Comparison of ENCODE assay signal across 1 cellular context in the genomic region with DNA sequence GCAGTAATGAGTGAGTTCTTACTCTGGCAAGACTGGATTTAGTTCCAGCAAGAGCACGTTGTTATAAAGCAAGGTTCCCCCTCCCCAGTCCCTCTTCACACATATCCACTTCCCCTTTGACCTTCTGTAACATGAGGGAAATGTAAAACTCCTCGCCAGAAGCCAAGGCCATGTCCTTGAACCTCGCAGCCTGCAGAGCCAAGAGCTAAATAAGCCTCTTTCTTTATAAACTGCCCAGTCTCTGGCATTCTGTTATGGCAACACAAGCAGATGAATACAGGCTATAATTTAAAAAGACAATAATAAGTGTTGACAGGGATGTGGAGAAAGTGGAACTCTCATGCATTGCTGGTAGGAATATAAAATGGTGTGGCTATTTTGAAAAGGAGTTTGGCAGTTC.
TF ChIP-seq lines count a peak whose summit lies in the region.

No MANE protein-coding gene starts in this region.

TF ChIP-seq in HepG2, 621 proteins besides CTCF, POLR2A, EP300 and RAD21 (continued from another document and continues in another):
- TF ChIP-seq, protein P1, sequence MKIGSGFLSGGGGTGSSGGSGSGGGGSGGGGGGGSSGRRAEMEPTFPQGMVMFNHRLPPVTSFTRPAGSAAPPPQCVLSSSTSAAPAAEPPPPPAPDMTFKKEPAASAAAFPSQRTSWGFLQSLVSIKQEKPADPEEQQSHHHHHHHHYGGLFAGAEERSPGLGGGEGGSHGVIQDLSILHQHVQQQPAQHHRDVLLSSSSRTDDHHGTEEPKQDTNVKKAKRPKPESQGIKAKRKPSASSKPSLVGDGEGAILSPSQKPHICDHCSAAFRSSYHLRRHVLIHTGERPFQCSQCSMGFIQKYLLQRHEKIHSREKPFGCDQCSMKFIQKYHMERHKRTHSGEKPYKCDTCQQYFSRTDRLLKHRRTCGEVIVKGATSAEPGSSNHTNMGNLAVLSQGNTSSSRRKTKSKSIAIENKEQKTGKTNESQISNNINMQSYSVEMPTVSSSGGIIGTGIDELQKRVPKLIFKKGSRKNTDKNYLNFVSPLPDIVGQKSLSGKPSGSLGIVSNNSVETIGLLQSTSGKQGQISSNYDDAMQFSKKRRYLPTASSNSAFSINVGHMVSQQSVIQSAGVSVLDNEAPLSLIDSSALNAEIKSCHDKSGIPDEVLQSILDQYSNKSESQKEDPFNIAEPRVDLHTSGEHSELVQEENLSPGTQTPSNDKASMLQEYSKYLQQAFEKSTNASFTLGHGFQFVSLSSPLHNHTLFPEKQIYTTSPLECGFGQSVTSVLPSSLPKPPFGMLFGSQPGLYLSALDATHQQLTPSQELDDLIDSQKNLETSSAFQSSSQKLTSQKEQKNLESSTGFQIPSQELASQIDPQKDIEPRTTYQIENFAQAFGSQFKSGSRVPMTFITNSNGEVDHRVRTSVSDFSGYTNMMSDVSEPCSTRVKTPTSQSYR (CRISPR knock-in tag; IDR thresholded peaks at IDR 0.05; ENCODE audit: borderline replicate concordance): 0 out of 2 replicates have a peak, but pooled peaks have one; percentile 43
- TF ChIP-seq ZNF558 (CRISPR knock-in tag; IDR thresholded peaks at IDR 0.05; ENCODE audit: borderline replicate concordance): no peak
- TF ChIP-seq ARNT2 (CRISPR knock-in tag; IDR thresholded peaks at IDR 0.05; ENCODE audit: low read depth): no peak
- TF ChIP-seq ESRRA (CRISPR knock-in tag; IDR thresholded peaks at IDR 0.05; ENCODE audit: low read depth): peak; percentile 49; the same call in 1 of the 2 replicates
- TF ChIP-seq, protein P2, sequence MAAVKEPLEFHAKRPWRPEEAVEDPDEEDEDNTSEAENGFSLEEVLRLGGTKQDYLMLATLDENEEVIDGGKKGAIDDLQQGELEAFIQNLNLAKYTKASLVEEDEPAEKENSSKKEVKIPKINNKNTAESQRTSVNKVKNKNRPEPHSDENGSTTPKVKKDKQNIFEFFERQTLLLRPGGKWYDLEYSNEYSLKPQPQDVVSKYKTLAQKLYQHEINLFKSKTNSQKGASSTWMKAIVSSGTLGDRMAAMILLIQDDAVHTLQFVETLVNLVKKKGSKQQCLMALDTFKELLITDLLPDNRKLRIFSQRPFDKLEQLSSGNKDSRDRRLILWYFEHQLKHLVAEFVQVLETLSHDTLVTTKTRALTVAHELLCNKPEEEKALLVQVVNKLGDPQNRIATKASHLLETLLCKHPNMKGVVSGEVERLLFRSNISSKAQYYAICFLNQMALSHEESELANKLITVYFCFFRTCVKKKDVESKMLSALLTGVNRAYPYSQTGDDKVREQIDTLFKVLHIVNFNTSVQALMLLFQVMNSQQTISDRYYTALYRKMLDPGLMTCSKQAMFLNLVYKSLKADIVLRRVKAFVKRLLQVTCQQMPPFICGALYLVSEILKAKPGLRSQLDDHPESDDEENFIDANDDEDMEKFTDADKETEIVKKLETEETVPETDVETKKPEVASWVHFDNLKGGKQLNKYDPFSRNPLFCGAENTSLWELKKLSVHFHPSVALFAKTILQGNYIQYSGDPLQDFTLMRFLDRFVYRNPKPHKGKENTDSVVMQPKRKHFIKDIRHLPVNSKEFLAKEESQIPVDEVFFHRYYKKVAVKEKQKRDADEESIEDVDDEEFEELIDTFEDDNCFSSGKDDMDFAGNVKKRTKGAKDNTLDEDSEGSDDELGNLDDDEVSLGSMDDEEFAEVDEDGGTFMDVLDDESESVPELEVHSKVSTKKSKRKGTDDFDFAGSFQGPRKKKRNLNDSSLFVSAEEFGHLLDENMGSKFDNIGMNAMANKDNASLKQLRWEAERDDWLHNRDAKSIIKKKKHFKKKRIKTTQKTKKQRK (IDR thresholded peaks at IDR 0.05; ENCODE audit: low read length): no peak
- no peak for TF ChIP-seq SIN3B (IDR thresholded peaks at IDR 0.05; ENCODE audit: low read length)
- no peak for TF ChIP-seq HOXD1 (CRISPR knock-in tag; IDR thresholded peaks at IDR 0.05)
- TF ChIP-seq SIN3A (IDR thresholded peaks at IDR 0.05; ENCODE audit: borderline replicate concordance, low read depth, low read length): no peak
- no peak for TF ChIP-seq ZBTB42 (CRISPR knock-in tag; IDR thresholded peaks at IDR 0.05)
- no peak for TF ChIP-seq ZNF296 (CRISPR knock-in tag; conservative IDR thresholded peaks at IDR 0.05)
- TF ChIP-seq NFIB (CRISPR knock-in tag; IDR thresholded peaks at IDR 0.05; ENCODE audit: borderline replicate concordance): no peak
- TF ChIP-seq ZNF205 (CRISPR knock-in tag; IDR thresholded peaks at IDR 0.05): no peak
- no peak for TF ChIP-seq JUN (CRISPR knock-in tag; IDR thresholded peaks at IDR 0.05)
- TF ChIP-seq ZNF17 (CRISPR knock-in tag; IDR thresholded peaks at IDR 0.05): no peak
- TF ChIP-seq, protein P3, sequence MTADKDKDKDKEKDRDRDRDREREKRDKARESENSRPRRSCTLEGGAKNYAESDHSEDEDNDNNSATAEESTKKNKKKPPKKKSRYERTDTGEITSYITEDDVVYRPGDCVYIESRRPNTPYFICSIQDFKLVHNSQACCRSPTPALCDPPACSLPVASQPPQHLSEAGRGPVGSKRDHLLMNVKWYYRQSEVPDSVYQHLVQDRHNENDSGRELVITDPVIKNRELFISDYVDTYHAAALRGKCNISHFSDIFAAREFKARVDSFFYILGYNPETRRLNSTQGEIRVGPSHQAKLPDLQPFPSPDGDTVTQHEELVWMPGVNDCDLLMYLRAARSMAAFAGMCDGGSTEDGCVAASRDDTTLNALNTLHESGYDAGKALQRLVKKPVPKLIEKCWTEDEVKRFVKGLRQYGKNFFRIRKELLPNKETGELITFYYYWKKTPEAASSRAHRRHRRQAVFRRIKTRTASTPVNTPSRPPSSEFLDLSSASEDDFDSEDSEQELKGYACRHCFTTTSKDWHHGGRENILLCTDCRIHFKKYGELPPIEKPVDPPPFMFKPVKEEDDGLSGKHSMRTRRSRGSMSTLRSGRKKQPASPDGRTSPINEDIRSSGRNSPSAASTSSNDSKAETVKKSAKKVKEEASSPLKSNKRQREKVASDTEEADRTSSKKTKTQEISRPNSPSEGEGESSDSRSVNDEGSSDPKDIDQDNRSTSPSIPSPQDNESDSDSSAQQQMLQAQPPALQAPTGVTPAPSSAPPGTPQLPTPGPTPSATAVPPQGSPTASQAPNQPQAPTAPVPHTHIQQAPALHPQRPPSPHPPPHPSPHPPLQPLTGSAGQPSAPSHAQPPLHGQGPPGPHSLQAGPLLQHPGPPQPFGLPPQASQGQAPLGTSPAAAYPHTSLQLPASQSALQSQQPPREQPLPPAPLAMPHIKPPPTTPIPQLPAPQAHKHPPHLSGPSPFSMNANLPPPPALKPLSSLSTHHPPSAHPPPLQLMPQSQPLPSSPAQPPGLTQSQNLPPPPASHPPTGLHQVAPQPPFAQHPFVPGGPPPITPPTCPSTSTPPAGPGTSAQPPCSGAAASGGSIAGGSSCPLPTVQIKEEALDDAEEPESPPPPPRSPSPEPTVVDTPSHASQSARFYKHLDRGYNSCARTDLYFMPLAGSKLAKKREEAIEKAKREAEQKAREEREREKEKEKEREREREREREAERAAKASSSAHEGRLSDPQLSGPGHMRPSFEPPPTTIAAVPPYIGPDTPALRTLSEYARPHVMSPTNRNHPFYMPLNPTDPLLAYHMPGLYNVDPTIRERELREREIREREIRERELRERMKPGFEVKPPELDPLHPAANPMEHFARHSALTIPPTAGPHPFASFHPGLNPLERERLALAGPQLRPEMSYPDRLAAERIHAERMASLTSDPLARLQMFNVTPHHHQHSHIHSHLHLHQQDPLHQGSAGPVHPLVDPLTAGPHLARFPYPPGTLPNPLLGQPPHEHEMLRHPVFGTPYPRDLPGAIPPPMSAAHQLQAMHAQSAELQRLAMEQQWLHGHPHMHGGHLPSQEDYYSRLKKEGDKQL (CRISPR knock-in tag; IDR thresholded peaks at IDR 0.05; ENCODE audit: low read depth): no peak
- TF ChIP-seq, protein P4, sequence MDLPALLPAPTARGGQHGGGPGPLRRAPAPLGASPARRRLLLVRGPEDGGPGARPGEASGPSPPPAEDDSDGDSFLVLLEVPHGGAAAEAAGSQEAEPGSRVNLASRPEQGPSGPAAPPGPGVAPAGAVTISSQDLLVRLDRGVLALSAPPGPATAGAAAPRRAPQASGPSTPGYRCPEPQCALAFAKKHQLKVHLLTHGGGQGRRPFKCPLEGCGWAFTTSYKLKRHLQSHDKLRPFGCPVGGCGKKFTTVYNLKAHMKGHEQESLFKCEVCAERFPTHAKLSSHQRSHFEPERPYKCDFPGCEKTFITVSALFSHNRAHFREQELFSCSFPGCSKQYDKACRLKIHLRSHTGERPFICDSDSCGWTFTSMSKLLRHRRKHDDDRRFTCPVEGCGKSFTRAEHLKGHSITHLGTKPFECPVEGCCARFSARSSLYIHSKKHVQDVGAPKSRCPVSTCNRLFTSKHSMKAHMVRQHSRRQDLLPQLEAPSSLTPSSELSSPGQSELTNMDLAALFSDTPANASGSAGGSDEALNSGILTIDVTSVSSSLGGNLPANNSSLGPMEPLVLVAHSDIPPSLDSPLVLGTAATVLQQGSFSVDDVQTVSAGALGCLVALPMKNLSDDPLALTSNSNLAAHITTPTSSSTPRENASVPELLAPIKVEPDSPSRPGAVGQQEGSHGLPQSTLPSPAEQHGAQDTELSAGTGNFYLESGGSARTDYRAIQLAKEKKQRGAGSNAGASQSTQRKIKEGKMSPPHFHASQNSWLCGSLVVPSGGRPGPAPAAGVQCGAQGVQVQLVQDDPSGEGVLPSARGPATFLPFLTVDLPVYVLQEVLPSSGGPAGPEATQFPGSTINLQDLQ (CRISPR knock-in tag; IDR thresholded peaks at IDR 0.05): no peak
- TF ChIP-seq, protein P5, sequence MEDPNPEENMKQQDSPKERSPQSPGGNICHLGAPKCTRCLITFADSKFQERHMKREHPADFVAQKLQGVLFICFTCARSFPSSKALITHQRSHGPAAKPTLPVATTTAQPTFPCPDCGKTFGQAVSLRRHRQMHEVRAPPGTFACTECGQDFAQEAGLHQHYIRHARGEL (CRISPR knock-in tag; IDR thresholded peaks at IDR 0.05): no peak
- TF ChIP-seq CBX5 (CRISPR knock-in tag; IDR thresholded peaks at IDR 0.05; ENCODE audit: borderline replicate concordance): no peak
- TF ChIP-seq ZNF614 (CRISPR knock-in tag; IDR thresholded peaks at IDR 0.05; ENCODE audit: borderline replicate concordance): peak; percentile 41; the same call in 1 of the 2 replicates
- peak; percentile 56; the same call in 1 of the 2 replicates for TF ChIP-seq FOXA3 (CRISPR knock-in tag; IDR thresholded peaks at IDR 0.05)
- TF ChIP-seq FOXA1 (IDR thresholded peaks at IDR 0.05): no peak
- TF ChIP-seq FOXA1 (CRISPR knock-in tag; IDR thresholded peaks at IDR 0.05): peak; percentile 58; the same call in 1 of the 2 replicates
- 0 out of 2 replicates have a peak, but pooled peaks have one; percentile 24 for TF ChIP-seq ETV5 (CRISPR knock-in tag; IDR thresholded peaks at IDR 0.05; ENCODE audit: borderline replicate concordance)
- TF ChIP-seq, protein P6, sequence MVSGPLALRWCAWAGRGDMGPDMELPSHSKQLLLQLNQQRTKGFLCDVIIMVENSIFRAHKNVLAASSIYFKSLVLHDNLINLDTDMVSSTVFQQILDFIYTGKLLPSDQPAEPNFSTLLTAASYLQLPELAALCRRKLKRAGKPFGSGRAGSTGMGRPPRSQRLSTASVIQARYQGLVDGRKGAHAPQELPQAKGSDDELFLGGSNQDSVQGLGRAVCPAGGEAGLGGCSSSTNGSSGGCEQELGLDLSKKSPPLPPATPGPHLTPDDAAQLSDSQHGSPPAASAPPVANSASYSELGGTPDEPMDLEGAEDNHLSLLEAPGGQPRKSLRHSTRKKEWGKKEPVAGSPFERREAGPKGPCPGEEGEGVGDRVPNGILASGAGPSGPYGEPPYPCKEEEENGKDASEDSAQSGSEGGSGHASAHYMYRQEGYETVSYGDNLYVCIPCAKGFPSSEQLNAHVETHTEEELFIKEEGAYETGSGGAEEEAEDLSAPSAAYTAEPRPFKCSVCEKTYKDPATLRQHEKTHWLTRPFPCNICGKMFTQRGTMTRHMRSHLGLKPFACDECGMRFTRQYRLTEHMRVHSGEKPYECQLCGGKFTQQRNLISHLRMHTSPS (CRISPR knock-in tag; IDR thresholded peaks at IDR 0.05; ENCODE audit: low read depth): no peak; the same call in 1 of the 2 replicates
- TF ChIP-seq MLLT10 (CRISPR knock-in tag; IDR thresholded peaks at IDR 0.05): no peak
- no peak for TF ChIP-seq KLF11 (CRISPR knock-in tag; IDR thresholded peaks at IDR 0.05)
- TF ChIP-seq ZNF331 (CRISPR knock-in tag; IDR thresholded peaks at IDR 0.05): no peak
- TF ChIP-seq ZNF644 (CRISPR knock-in tag; IDR thresholded peaks at IDR 0.05; ENCODE audit: low read depth): peak; percentile 86
- TF ChIP-seq, protein P7, sequence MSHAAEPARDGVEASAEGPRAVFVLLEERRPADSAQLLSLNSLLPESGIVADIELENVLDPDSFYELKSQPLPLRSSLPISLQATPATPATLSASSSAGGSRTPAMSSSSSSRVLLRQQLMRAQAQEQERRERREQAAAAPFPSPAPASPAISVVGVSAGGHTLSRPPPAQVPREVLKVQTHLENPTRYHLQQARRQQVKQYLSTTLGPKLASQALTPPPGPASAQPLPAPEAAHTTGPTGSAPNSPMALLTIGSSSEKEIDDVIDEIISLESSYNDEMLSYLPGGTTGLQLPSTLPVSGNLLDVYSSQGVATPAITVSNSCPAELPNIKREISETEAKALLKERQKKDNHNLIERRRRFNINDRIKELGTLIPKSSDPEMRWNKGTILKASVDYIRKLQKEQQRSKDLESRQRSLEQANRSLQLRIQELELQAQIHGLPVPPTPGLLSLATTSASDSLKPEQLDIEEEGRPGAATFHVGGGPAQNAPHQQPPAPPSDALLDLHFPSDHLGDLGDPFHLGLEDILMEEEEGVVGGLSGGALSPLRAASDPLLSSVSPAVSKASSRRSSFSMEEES (CRISPR knock-in tag; IDR thresholded peaks at IDR 0.05): no peak
- no peak for TF ChIP-seq KDM6A (CRISPR knock-in tag; IDR thresholded peaks at IDR 0.05; ENCODE audit: low read depth)
- no peak for TF ChIP-seq HMG20B (CRISPR knock-in tag; conservative IDR thresholded peaks at IDR 0.05)
- TF ChIP-seq ATRX (CRISPR knock-in tag; IDR thresholded peaks at IDR 0.05; ENCODE audit: borderline replicate concordance): no peak
- TF ChIP-seq SOX13 (IDR thresholded peaks at IDR 0.05): no peak
- peak in 1 of 2 experiments; percentile 68; a peak in 2 of 4 replicates for TF ChIP-seq SOX13 (CRISPR knock-in tag; conservative IDR thresholded peaks at IDR 0.05 in 1 of 2, IDR thresholded peaks at IDR 0.05 in 1 of 2)
- TF ChIP-seq SMARCE1 (IDR thresholded peaks at IDR 0.05; ENCODE audit: borderline replicate concordance): no peak
- peak; percentile 73; the same call in 1 of the 2 replicates for TF ChIP-seq ZBTB20 (CRISPR knock-in tag; IDR thresholded peaks at IDR 0.05; ENCODE audit: borderline replicate concordance, low read depth)
- TF ChIP-seq ZNF772 (CRISPR knock-in tag; IDR thresholded peaks at IDR 0.05): no peak
- no peak for TF ChIP-seq ZNF510 (CRISPR knock-in tag; IDR thresholded peaks at IDR 0.05; ENCODE audit: low read depth)
- TF ChIP-seq ZNF430 (CRISPR knock-in tag; IDR thresholded peaks at IDR 0.05): 0 out of 2 replicates have a peak, but pooled peaks have one; percentile 51
- peak; percentile 63 for TF ChIP-seq NCOA2 (CRISPR knock-in tag; IDR thresholded peaks at IDR 0.05)
- TF ChIP-seq ZNF441 (CRISPR knock-in tag; IDR thresholded peaks at IDR 0.05; ENCODE audit: borderline replicate concordance): 0 out of 2 replicates have a peak, but pooled peaks have one; percentile 35
- TF ChIP-seq RBM22 (optimal IDR thresholded peaks at IDR 0.05; ENCODE audit: low read length): peak; percentile 26
- no peak for TF ChIP-seq SRSF4 (IDR thresholded peaks at IDR 0.05; ENCODE audit: low read depth, low read length, poor library complexity, severe bottlenecking)
- 0 out of 2 replicates have a peak, but pooled peaks have one; percentile 43 for TF ChIP-seq ZNF3 (CRISPR knock-in tag; IDR thresholded peaks at IDR 0.05)
